ENCODE assay signal across 9 cellular contexts in genomic region chr7:151851782-151852181, GRCh38. TPM values are rescaled to one million over a fixed set of nuclear protein-coding genes. Genes with fewer than 3 reads are reported as not detected.
DNase-seq lines count a peak whose midpoint lies in the region; ATAC-seq and TF ChIP-seq lines count a peak whose summit lies in the region.
"Had no signal": no experiment of that assay in that cellular context is flagged by ENCODE, and none has a peak within 500 bp of the region (broad histone marks: within the 10 kb centered on the region; RNA-seq: fewer than 3 reads in every experiment).

No MANE protein-coding gene starts in this region.

- no peaks in the 10 kb centered on the region for H3K9me2 ChIP-seq in PC-3 (replicated peaks; ENCODE audit: low read length)

- H3F3A ChIP-seq in PC-3 (ENCODE audit: low read length, unreplicated experiment), result no peaks in the 10 kb centered on the region

- H3K9ac ChIP-seq in PC-3 (ENCODE audit: low read length), result peak overlapping the region; percentile 38; the same call in 1 of the 2 replicates

- BruUV-seq in PC-3 (replicated peaks; lab: Mats Ljungman, UMichigan), result no TSS peak

- no peaks in the 10 kb centered on the region for H3K36me3 ChIP-seq in PC-3 (ENCODE audit: low read depth, low read length)

- H3K4me3 ChIP-seq in PC-3 (ENCODE audit: low read length), result no peak overlapping the region
- peak overlapping the region in 4 of 7 experiments; percentile 4 to 29 (median 22) for H3K4me3 ChIP-seq in skin epidermis

- H4K20me1 ChIP-seq in PC-3 (ENCODE audit: low read length), result no peaks in the 10 kb centered on the region

- DNase-seq in PC-3 (no peak), foreskin keratinocyte (no peak), HPDE6-E6E7 (ENCODE audit: extremely low spot score) (no peak), NCI-H2107 treated with DMSO at 0.1 percent for 48 hours (lab: John Stamatoyannopoulos, UW; ENCODE audit: unreplicated experiment) (no peak), NCI-H2029 (lab: John Stamatoyannopoulos, UW) (no peak)
- DNase-seq: effector CD8-positive, alpha-beta T cell; NCI-H1694 had no signal

- peak overlapping the region; percentile 71 for H3K4me2 ChIP-seq in PC-3 (ENCODE audit: low read length)

- H3K4me1 ChIP-seq in PC-3 (ENCODE audit: insufficient read depth, low read length) (peaks cover 16% of the 10 kb centered on the region), foreskin keratinocyte (no peaks in the 10 kb centered on the region)

- H3K27me3 ChIP-seq in PC-3 (ENCODE audit: low read length), result no peaks in the 10 kb centered on the region
- H3K27me3 ChIP-seq in foreskin keratinocyte, result peaks cover 9% of the 10 kb centered on the region

- H2AFZ ChIP-seq in PC-3 (ENCODE audit: low read length), result peak overlapping the region; percentile 70

- POLR2A ChIA-PET in PC-3 (lab: Charles Lee; ENCODE audit: unreplicated experiment), result no interaction called here

- H3K27ac ChIP-seq in PC-3 (ENCODE audit: low read length) (peak overlapping the region; percentile 68), foreskin keratinocyte (no peak overlapping the region), skin epidermis (peak overlapping the region in 19 of 21 experiments; percentile 18 to 81 (median 70))

- no peaks in the 10 kb centered on the region for H3K9me3 ChIP-seq in PC-3 (ENCODE audit: low read length)

- H3K79me2 ChIP-seq in PC-3 (ENCODE audit: low read length), result no peaks in the 10 kb centered on the region

- no peak for TF ChIP-seq CTCF in PC-3 (conservative IDR thresholded peaks at IDR 0.05; ENCODE audit: low read depth, low read length)
- no peak for TF ChIP-seq CTCF in foreskin keratinocyte (conservative IDR thresholded peaks at IDR 0.05)

- intact Hi-C loops in PC-3 (cut with micrococcal nuclease), result no loop called here

- CTCF ChIA-PET in PC-3 (lab: Charles Lee), result no interaction called here

- peak; percentile 32 for ATAC-seq in GM19468 (IDR thresholded peaks at IDR 0.05; ENCODE audit: extremely low read depth, unreplicated experiment)
- ATAC-seq in PC-3, result no peak
- ATAC-seq in foreskin keratinocyte, result peak; percentile 18

RNA-seq across cellular contexts. Expression of gene PRKAG2, which starts 25.1 kb away (rescaled TPM):
- total RNA-seq in PC-3 (2014; rRNA removed), result 21.5 and 23.9 TPM in 2 replicates
- 27.1 and 31.6 TPM in 2 replicates for total RNA-seq in foreskin keratinocyte
- polyA plus RNA-seq in foreskin keratinocyte, result 18.4 and 22.3 TPM in 2 replicates
